Comparison of ENCODE assay signal across 32 cellular contexts in the genomic region with DNA sequence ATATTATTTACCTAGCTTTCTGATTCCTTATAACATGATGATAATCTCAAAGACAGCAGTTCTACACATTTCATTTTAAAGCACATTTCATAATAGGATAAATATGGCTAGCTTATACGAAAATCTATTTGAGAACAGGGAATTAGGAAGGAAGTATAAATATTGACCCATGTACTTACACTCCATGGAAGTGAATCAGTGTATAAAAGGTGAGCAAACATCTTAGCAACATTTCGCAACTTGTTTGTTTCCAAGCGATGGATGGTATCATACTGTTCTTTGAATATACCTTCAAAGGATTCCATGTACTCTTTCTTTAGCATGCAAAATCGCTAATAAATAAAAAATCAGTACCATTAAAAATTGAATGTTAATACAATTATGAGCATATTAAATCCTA.
DNase-seq lines count a peak whose midpoint lies in the region; ATAC-seq, FAIRE-seq and TF ChIP-seq lines count a peak whose summit lies in the region.
"Had no signal": no experiment of that assay in that cellular context is flagged by ENCODE, and none has a peak within 500 bp of the region (broad histone marks: within the 10 kb centered on the region; RNA-seq: fewer than 3 reads in every experiment).

No MANE protein-coding gene starts in this region.

- H3K4me3 ChIP-seq in epithelial cell of esophagus (ENCODE audit: low read length): no peak overlapping the region
- H3K4me3 ChIP-seq: BLaER1, breast epithelium, coronary artery, gastrocnemius medialis, HAP-1, ovary had no signal

- DNase-seq in GM19239 (ENCODE audit: insufficient read length, low spot score): no peak
- peak; percentile 81 for DNase-seq in NCI-H748 (lab: John Stamatoyannopoulos, UW; ENCODE audit: unreplicated experiment)
- peak; percentile 71 for DNase-seq in epithelial cell of esophagus (ENCODE audit: low read depth)
- DNase-seq in DMS 273 (lab: John Stamatoyannopoulos, UW; ENCODE audit: unreplicated experiment): no peak
- no peak for DNase-seq in NCI-H146 (lab: John Stamatoyannopoulos, UW)
- DNase-seq: activated CD4-positive, alpha-beta T cell treated with anti-CD3 and anti-CD28 coated beads for 4 hours; activated naive CD4-positive, alpha-beta T cell treated with anti-CD3 and anti-CD28 coated beads for 36 hours; activated T-cell treated with anti-CD3 and anti-CD28 coated beads, Interleukin-2, amount 50 U/mL, for 72 hours; amygdala; EL; endodermal cell; gastrocnemius medialis; hippocampal formation; immature natural killer cell; left ventricle myocardium superior; NCI-H446; ovary; right cardiac atrium; SK-N-SH; stimulated activated CD4-positive, alpha-beta T cell treated with anti-CD3 and anti-CD28 coated beads, Interleukin-4, amount 100 ng/mL, for 1 hour; T-helper 17 cell had no signal

- FAIRE-seq in GM19239 (lab: Jason Lieb, UNC): peak; percentile 39
- FAIRE-seq: GM12892, urothelium cell line had no signal

- peak overlapping the region; percentile 58 for H3K27ac ChIP-seq in 22Rv1
- H3K27ac ChIP-seq: BLaER1, breast epithelium, coronary artery, gastrocnemius medialis, ovary had no signal

- no peak for ATAC-seq in HG02981 (IDR thresholded peaks at IDR 0.05; ENCODE audit: unreplicated experiment)
- no peak for ATAC-seq in HG03565 (IDR thresholded peaks at IDR 0.05; ENCODE audit: unreplicated experiment)
- ATAC-seq: activated T-cell treated with anti-CD3 and anti-CD28 coated beads, Interleukin-2, amount 50 U/mL, for 72 hours; gastrocnemius medialis; natural killer cell treated with Interleukin-12 subunit alpha and Interleukin-12 subunit beta and Interleukin-15 and Interleukin-18, amount 100 ng/mL, for 72 hours; right cardiac atrium; stimulated activated memory B cell treated with anti-CD40 and anti-IgM and Interleukin-4, amounts not matched to agents 10 μg/mL and 1 μg/mL and 100 μg/mL, for 72 hours; T-helper 17 cell had no signal

- no peak for TF ChIP-seq CTCF in 22Rv1 (IDR thresholded peaks at IDR 0.05)
- TF ChIP-seq CTCF in epithelial cell of esophagus (IDR thresholded peaks at IDR 0.05; ENCODE audit: insufficient read depth, low read depth, low read length, missing control alignments): no peak

Comparison
In these comparisons a context has a peak if more than half of its experiments do, and no peak if none do; other contexts are left out.
1. DNase-seq: peak in NCI-H748 (single experiment) and epithelial cell of esophagus (single experiment); none in GM19239 (single experiment), DMS 273 (single experiment) and NCI-H146 (single experiment).